18 cellular contexts compared by ENCODE assay signal in the genomic region with DNA sequence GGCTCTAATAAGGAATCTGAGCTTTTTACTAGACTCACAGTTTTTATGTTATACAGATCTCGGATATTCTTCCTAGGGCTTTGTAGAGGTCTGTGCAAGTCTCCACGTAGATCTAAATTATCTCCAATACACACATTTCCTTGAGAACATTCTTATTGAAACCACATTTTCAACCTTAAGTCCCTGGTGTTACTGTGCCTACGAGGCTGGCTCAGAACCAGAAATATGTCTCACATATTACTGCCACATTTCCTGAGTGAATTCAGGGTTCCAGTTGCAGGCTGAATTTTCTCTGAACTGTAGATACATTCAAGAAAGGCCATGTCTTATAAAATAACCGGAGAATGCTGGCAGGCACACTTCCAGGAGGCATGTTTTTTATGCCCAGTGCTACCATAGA. TPM values are rescaled to one million over a fixed set of nuclear protein-coding genes. Genes with fewer than 3 reads are reported as not detected.
DNase-seq lines count a peak whose midpoint lies in the region; ATAC-seq and TF ChIP-seq lines count a peak whose summit lies in the region.
"Had no signal": no experiment of that assay in that cellular context is flagged by ENCODE, and none has a peak within 500 bp of the region (broad histone marks: within the 10 kb centered on the region; RNA-seq: fewer than 3 reads in every experiment).

No MANE protein-coding gene starts in this region.

- no peak overlapping the region for H2BK5ac ChIP-seq in mesendoderm (ENCODE audit: low read length)

- DNase-seq in GM04503 (ENCODE audit: low read depth) (peak; percentile 28), fibroblast of gingiva (ENCODE audit: low read depth) (peak; percentile 57), skeletal muscle cell (ENCODE audit: low read depth) (peak; percentile 65), SHP77 (lab: John Stamatoyannopoulos, UW) (no peak), mesendoderm (no peak)
- DNase-seq: activated CD4-positive, CD25-positive, alpha-beta regulatory T cell; C1 segment of cervical spinal cord; DMS53; NCI-H2107; NCI-H748 treated with DMSO at 0.1 percent for 48 hours; nephron progenitor cell; substantia nigra; T-helper 1 cell had no signal

- no peak overlapping the region for H3K4ac ChIP-seq in mesendoderm (ENCODE audit: low read depth, low read length)

- no peak overlapping the region for H3K4me3 ChIP-seq in skeletal muscle cell (ENCODE audit: low read depth, low read length)
- no peak overlapping the region for H3K4me3 ChIP-seq in mesendoderm (ENCODE audit: low read length)
- H3K4me3 ChIP-seq: ascending aorta, HAP-1, lung had no signal

- no peaks in the 10 kb centered on the region for H3K27me3 ChIP-seq in mesendoderm (ENCODE audit: insufficient read depth, low read length, poor library complexity)
- H3K27me3 ChIP-seq: ascending aorta had no signal

- H3K36me3 ChIP-seq in mesendoderm (ENCODE audit: control insufficient read depth, insufficient read depth, low read length), result no peaks in the 10 kb centered on the region
- H3K36me3 ChIP-seq: ascending aorta, HAP-1 had no signal

- H3K56ac ChIP-seq in mesendoderm (ENCODE audit: low read length), result no peak overlapping the region

- no peak overlapping the region for H4K8ac ChIP-seq in mesendoderm (ENCODE audit: low read depth, low read length)

- peak; percentile 91 for ATAC-seq in SK-N-SH treated with all-trans-retinoic acid at 6 μM for 48 hours
- ATAC-seq in GM18861 (IDR thresholded peaks at IDR 0.05; ENCODE audit: unreplicated experiment), result no peak

- no peak overlapping the region for H3K9ac ChIP-seq in mesendoderm (ENCODE audit: low read length)

- H3K23ac ChIP-seq in mesendoderm (ENCODE audit: low read length), result no peak overlapping the region

- no peak overlapping the region for H3K18ac ChIP-seq in mesendoderm (ENCODE audit: low read length)

- no peaks in the 10 kb centered on the region for H3K79me1 ChIP-seq in mesendoderm (ENCODE audit: low read length)

- no peak overlapping the region for H2AK5ac ChIP-seq in mesendoderm (ENCODE audit: low read length)

- no peak overlapping the region for H2BK120ac ChIP-seq in mesendoderm (ENCODE audit: low read depth, low read length)

- H3K79me2 ChIP-seq in mesendoderm (ENCODE audit: control insufficient read depth, insufficient read depth, low read length), result no peaks in the 10 kb centered on the region

- no peaks in the 10 kb centered on the region for H3K4me1 ChIP-seq in mesendoderm (ENCODE audit: control insufficient read depth, low read depth, low read length)
- H3K4me1 ChIP-seq: ascending aorta, HAP-1 had no signal

- H3K27ac ChIP-seq in mesendoderm (ENCODE audit: low read depth, low read length), result no peak overlapping the region
- H3K27ac ChIP-seq: ascending aorta had no signal

- WGBS in mesendoderm (ENCODE audit: extremely low coverage, insufficient coverage, low lambda C conversion rate), result no CpG with 5 or more reads among the region's 4 CpGs

- H4K5ac ChIP-seq in mesendoderm (ENCODE audit: low read length), result no peak overlapping the region

- no peak overlapping the region for H2BK15ac ChIP-seq in mesendoderm (replicated peaks; ENCODE audit: low read depth)

- H3K4me2 ChIP-seq in mesendoderm (ENCODE audit: low read length), result no peak overlapping the region

TF ChIP-seq in SK-N-SH treated with all-trans-retinoic acid at 6 μM for 48 hours, 23 proteins besides CTCF, POLR2A, EP300 and RAD21:
- TF ChIP-seq, protein P1, sequence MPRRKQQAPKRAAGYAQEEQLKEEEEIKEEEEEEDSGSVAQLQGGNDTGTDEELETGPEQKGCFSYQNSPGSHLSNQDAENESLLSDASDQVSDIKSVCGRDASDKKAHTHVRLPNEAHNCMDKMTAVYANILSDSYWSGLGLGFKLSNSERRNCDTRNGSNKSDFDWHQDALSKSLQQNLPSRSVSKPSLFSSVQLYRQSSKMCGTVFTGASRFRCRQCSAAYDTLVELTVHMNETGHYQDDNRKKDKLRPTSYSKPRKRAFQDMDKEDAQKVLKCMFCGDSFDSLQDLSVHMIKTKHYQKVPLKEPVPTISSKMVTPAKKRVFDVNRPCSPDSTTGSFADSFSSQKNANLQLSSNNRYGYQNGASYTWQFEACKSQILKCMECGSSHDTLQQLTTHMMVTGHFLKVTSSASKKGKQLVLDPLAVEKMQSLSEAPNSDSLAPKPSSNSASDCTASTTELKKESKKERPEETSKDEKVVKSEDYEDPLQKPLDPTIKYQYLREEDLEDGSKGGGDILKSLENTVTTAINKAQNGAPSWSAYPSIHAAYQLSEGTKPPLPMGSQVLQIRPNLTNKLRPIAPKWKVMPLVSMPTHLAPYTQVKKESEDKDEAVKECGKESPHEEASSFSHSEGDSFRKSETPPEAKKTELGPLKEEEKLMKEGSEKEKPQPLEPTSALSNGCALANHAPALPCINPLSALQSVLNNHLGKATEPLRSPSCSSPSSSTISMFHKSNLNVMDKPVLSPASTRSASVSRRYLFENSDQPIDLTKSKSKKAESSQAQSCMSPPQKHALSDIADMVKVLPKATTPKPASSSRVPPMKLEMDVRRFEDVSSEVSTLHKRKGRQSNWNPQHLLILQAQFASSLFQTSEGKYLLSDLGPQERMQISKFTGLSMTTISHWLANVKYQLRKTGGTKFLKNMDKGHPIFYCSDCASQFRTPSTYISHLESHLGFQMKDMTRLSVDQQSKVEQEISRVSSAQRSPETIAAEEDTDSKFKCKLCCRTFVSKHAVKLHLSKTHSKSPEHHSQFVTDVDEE (CRISPR knock-in tag; IDR thresholded peaks at IDR 0.05), result no peak
- TF ChIP-seq ARNTL (CRISPR knock-in tag; IDR thresholded peaks at IDR 0.05; ENCODE audit: borderline replicate concordance, low read depth) (no peak), ESRRG (CRISPR knock-in tag; IDR thresholded peaks at IDR 0.05) (no peak), ZNF565 (CRISPR knock-in tag; conservative IDR thresholded peaks at IDR 0.05; ENCODE audit: low read depth) (no peak)
- TF ChIP-seq, protein P2, sequence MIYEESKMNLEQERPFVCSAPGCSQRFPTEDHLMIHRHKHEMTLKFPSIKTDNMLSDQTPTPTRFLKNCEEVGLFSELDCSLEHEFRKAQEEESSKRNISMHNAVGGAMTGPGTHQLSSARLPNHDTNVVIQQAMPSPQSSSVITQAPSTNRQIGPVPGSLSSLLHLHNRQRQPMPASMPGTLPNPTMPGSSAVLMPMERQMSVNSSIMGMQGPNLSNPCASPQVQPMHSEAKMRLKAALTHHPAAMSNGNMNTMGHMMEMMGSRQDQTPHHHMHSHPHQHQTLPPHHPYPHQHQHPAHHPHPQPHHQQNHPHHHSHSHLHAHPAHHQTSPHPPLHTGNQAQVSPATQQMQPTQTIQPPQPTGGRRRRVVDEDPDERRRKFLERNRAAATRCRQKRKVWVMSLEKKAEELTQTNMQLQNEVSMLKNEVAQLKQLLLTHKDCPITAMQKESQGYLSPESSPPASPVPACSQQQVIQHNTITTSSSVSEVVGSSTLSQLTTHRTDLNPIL (CRISPR knock-in tag; IDR thresholded peaks at IDR 0.05; ENCODE audit: low read depth), result no peak

RNA-seq across cellular contexts. Expression of gene INHBA, which starts 46.5 kb away (rescaled TPM):
- polyA plus RNA-seq in mesendoderm (2013, experiment 1 of 2), result 0.21 TPM
- 0.17 TPM for polyA plus RNA-seq in mesendoderm (2013, experiment 2 of 2)

Comparison
In these comparisons a context has a peak if more than half of its experiments do, and no peak if none do; other contexts are left out.
1. DNase-seq: peak in GM04503 (single experiment), fibroblast of gingiva (single experiment) and skeletal muscle cell (single experiment); none in SHP77 (0 of 2) and mesendoderm (single experiment).